14 cellular contexts compared by ENCODE assay signal in the genomic region with DNA sequence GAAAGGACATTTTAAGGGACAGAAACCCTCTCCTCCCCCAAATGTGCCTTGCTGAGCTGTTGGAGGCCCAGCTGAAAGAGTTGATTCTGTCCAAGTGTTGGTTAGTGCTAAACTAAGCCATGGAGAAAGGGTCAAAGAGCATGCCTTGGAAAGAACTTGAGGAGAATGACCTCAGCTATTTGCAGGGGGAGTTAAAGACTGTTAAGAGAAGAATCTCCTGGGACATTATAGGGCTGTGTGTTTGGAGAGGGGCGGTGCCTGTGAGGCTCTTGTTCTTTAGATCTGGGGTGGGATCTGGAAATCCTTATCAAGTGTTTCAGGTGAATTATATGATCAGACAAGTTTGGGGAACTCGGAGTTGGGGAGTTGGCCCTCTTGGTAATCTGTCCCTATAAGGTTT.
"Had no signal": no experiment of that assay in that cellular context is flagged by ENCODE, and none has a peak within 500 bp of the region (broad histone marks: within the 10 kb centered on the region; RNA-seq: fewer than 3 reads in every experiment).

No MANE protein-coding gene starts in this region.

- H3K36me3 ChIP-seq: colonic mucosa, neural progenitor cell, vagina had no signal

- H3K4me3 ChIP-seq: adrenal gland, colonic mucosa, neural progenitor cell, tibial artery, vagina had no signal

- H3K27me3 Mint-ChIP-seq: activated CD4-positive, alpha-beta memory T cell treated with anti-CD3 and anti-CD28 coated beads, Interleukin-2, amount 10 ng/mL, durations not matched to agents 7 days and 5 days; activated T-cell treated with anti-CD3 and anti-CD28 coated beads, Interleukin-2, amount 50 U/mL, for 24 hours; memory B cell; T-cell had no signal

- H3K27ac Mint-ChIP-seq: activated CD4-positive, alpha-beta memory T cell treated with anti-CD3 and anti-CD28 coated beads, Interleukin-2, amount 10 ng/mL, durations not matched to agents 7 days and 5 days; activated T-cell treated with anti-CD3 and anti-CD28 coated beads, Interleukin-2, amount 50 U/mL, for 24 hours; memory B cell; neural progenitor cell; stimulated activated naive B cell treated with anti-CD40 and anti-IgM and Interleukin-4, amounts not matched to agents 10 μg/mL and 1 μg/mL and 100 μg/mL, for 72 hours; T-cell had no signal

- DNase-seq: activated CD4-positive, alpha-beta memory T cell treated with anti-CD3 and anti-CD28 coated beads, Interleukin-2, amount 10 ng/mL, durations not matched to agents 7 days and 5 days; activated naive CD4-positive, alpha-beta T cell treated with anti-CD3 and anti-CD28 coated beads, Interleukin-2, amount 50 U/mL, for 16 hours; activated T-cell treated with anti-CD3 and anti-CD28 coated beads, Interleukin-2, amount 50 U/mL, for 24 hours; adrenal gland; colonic mucosa; stimulated activated naive B cell treated with anti-CD40 and anti-IgM and Interleukin-4, amounts not matched to agents 10 μg/mL and 1 μg/mL and 100 μg/mL, for 72 hours; T-cell; T1000; tibial artery had no signal

- ATAC-seq: esophagus mucosa; stimulated activated naive B cell treated with anti-CD40 and anti-IgM and Interleukin-4, amounts not matched to agents 10 μg/mL and 1 μg/mL and 100 μg/mL, for 72 hours; T-cell had no signal

- H3K27me3 ChIP-seq: adrenal gland, colonic mucosa, neural progenitor cell, tibial artery, vagina had no signal

- H3K9me3 ChIP-seq: adrenal gland, colonic mucosa, tibial artery, vagina had no signal

- H2AFZ ChIP-seq: neural progenitor cell, parathyroid adenoma had no signal

- H3K9ac ChIP-seq: neural progenitor cell, parathyroid adenoma had no signal

- H3K27ac ChIP-seq: adrenal gland, colonic mucosa, neural progenitor cell, parathyroid adenoma, tibial artery, vagina had no signal

- H3K4me2 ChIP-seq: neural progenitor cell had no signal

- H3K9me3 Mint-ChIP-seq: activated CD4-positive, alpha-beta memory T cell treated with anti-CD3 and anti-CD28 coated beads, Interleukin-2, amount 10 ng/mL, durations not matched to agents 7 days and 5 days; activated T-cell treated with anti-CD3 and anti-CD28 coated beads, Interleukin-2, amount 50 U/mL, for 24 hours; memory B cell; neural progenitor cell; T-cell had no signal

- H3K4me3 Mint-ChIP-seq: activated CD4-positive, alpha-beta memory T cell treated with anti-CD3 and anti-CD28 coated beads, Interleukin-2, amount 10 ng/mL, durations not matched to agents 7 days and 5 days; activated T-cell treated with anti-CD3 and anti-CD28 coated beads, Interleukin-2, amount 50 U/mL, for 24 hours; memory B cell; neural progenitor cell; stimulated activated naive B cell treated with anti-CD40 and anti-IgM and Interleukin-4, amounts not matched to agents 10 μg/mL and 1 μg/mL and 100 μg/mL, for 72 hours; T-cell had no signal

- H3K4me1 ChIP-seq: parathyroid adenoma had no signal

- H3K36me3 Mint-ChIP-seq: memory B cell had no signal
